Comparison of ENCODE assay signal across 1 cellular context in the genomic region with DNA sequence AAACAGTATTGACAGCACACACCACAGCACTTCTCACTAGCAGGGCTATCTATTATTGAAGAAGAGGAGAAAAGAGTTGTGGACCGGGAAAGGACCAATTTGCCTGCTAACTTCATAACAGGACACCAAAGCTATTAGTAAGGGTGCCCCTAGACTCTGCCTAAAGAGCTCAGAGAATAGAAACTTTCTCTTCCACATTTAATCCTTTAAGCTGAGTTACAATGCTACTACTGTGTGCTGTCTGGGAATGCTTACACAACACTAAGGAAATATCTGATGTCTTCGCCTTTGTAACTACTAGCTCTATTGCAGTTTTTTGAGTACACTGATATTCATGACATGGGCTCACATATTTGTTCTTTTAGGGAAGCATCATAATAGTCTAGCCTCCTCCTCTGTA.
TF ChIP-seq lines count a peak whose summit lies in the region.

No MANE protein-coding gene starts in this region.

TF ChIP-seq in SK-N-SH, 30 proteins besides CTCF, POLR2A, EP300 and RAD21 (continued from another document):
- TF ChIP-seq, protein P1, sequence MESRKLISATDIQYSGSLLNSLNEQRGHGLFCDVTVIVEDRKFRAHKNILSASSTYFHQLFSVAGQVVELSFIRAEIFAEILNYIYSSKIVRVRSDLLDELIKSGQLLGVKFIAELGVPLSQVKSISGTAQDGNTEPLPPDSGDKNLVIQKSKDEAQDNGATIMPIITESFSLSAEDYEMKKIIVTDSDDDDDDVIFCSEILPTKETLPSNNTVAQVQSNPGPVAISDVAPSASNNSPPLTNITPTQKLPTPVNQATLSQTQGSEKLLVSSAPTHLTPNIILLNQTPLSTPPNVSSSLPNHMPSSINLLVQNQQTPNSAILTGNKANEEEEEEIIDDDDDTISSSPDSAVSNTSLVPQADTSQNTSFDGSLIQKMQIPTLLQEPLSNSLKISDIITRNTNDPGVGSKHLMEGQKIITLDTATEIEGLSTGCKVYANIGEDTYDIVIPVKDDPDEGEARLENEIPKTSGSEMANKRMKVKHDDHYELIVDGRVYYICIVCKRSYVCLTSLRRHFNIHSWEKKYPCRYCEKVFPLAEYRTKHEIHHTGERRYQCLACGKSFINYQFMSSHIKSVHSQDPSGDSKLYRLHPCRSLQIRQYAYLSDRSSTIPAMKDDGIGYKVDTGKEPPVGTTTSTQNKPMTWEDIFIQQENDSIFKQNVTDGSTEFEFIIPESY (IDR thresholded peaks at IDR 0.05; ENCODE audit: borderline replicate concordance, low read depth) = no peak
